Comparison of ENCODE assay signal across 11 cellular contexts in the genomic region with DNA sequence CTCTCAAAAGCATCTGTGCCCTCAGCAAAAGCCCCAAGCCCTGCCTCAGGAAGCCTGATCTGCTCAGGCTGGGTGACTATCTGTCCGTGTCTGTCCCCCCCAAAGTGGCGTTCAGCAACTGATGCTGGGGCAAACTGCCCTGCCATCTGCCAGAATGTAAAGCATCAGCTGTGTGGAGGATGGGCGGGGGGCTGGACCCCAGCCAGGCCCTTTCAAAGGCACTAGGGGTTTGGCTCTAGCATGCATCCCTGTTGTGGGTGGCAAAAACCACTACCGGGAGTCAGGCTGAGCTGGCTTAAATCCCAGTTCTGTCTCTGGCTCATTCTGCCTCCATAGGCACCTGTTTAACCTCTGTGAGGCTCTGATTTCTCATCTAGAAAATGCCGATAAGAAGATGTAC. TPM values are rescaled to one million over a fixed set of nuclear protein-coding genes. Genes with fewer than 3 reads are reported as not detected.
A peak's percentile ranks its signal among the peaks of the same experiment; 100 is the strongest.
DNase-seq lines count a peak whose midpoint lies in the region; ATAC-seq and FAIRE-seq lines count a peak whose summit lies in the region.
"Had no signal": no experiment of that assay in that cellular context is flagged by ENCODE, and none has a peak within 500 bp of the region (broad histone marks: within the 10 kb centered on the region; RNA-seq: fewer than 3 reads in every experiment).

No MANE protein-coding gene starts in this region.

- DNase-seq in DMS79 (lab: John Stamatoyannopoulos, UW): peak; percentile 46
- peak; percentile 85 for DNase-seq in LHCN-M2 (ENCODE audit: low read depth)
- DNase-seq in activated CD8-positive, alpha-beta memory T cell treated with anti-CD3 and anti-CD28 coated beads, Interleukin-2, amount 50 U/mL, for 4 hours: peak; percentile 11
- peak; percentile 40 for DNase-seq in kidney tubule cell (ENCODE audit: low spot score)
- DNase-seq in GM19239 (ENCODE audit: insufficient read length, low spot score): no peak
- no peak for DNase-seq in activated CD4-positive, alpha-beta T cell treated with anti-CD3 and anti-CD28 coated beads for 4 hours
- DNase-seq: Kasumi-1 had no signal

- ATAC-seq in GM21717 (IDR thresholded peaks at IDR 0.05; ENCODE audit: unreplicated experiment) (no peak), HG02970 (IDR thresholded peaks at IDR 0.05; ENCODE audit: low FRiP score, unreplicated experiment) (no peak)

- FAIRE-seq in GM19239 (lab: Jason Lieb, UNC): no peak
- FAIRE-seq: endothelial cell of umbilical vein had no signal

RNA-seq across cellular contexts. Expression of a gene that starts 35.5 kb away (rescaled TPM):
- total RNA-seq in LHCN-M2 (2014; rRNA removed): not detected in 2 replicates
- polyA plus RNA-seq in LHCN-M2 (2012): not detected
- total RNA-seq: endothelial cell of umbilical vein, smooth muscle cell had no signal
- polyA plus RNA-seq: endothelial cell of umbilical vein had no signal

RNA-seq across cellular contexts. Expression of a gene that starts 55.2 kb away (rescaled TPM):
- not detected in 2 replicates for total RNA-seq in LHCN-M2 (2014; rRNA removed)
- not detected for polyA plus RNA-seq in LHCN-M2 (2012)
- total RNA-seq: endothelial cell of umbilical vein, smooth muscle cell had no signal
- polyA plus RNA-seq: endothelial cell of umbilical vein, smooth muscle cell had no signal

RNA-seq across cellular contexts. Expression of a gene that starts 58.0 kb away (rescaled TPM):
- under 0.01 TPM in 1 of 2 replicates, not detected in the other for total RNA-seq in LHCN-M2 (2014; rRNA removed)
- 0.38 TPM for polyA plus RNA-seq in LHCN-M2 (2012)

Comparison
In these comparisons a context has a peak if more than half of its experiments do, and no peak if none do; other contexts are left out.
1. DNase-seq: peak in DMS79 (single experiment), LHCN-M2 (single experiment), activated CD8-positive, alpha-beta memory T cell treated with anti-CD3 and anti-CD28 coated beads, Interleukin-2, amount 50 U/mL, for 4 hours (single experiment) and kidney tubule cell (single experiment); none in GM19239 (single experiment) and activated CD4-positive, alpha-beta T cell treated with anti-CD3 and anti-CD28 coated beads for 4 hours (0 of 2).